ENCODE assay signal across 21 cellular contexts in genomic region chr4:185941476-185941875, GRCh38.
DNase-seq lines count a peak whose midpoint lies in the region; ATAC-seq and TF ChIP-seq lines count a peak whose summit lies in the region.
"Had no signal": no experiment of that assay in that cellular context is flagged by ENCODE, and none has a peak within 500 bp of the region (broad histone marks: within the 10 kb centered on the region; RNA-seq: fewer than 3 reads in every experiment).

No MANE protein-coding gene starts in this region.

- H3K9me3 Mint-ChIP-seq in GM23338 = no peaks in the 10 kb centered on the region

- no peak for TF ChIP-seq POLR2A in erythroblast (IDR thresholded peaks at IDR 0.05; ENCODE audit: low read length)

- H3K36me3 Mint-ChIP-seq in GM23338 (ENCODE audit: low read depth) = no peaks in the 10 kb centered on the region
- H3K36me3 Mint-ChIP-seq: CD14-positive monocyte had no signal

- H3K4me1 Mint-ChIP-seq in GM23338 = peaks cover 5% of the 10 kb centered on the region; the same call in 2 of the 3 replicates
- H3K4me1 Mint-ChIP-seq: B cell, CD14-positive monocyte had no signal

- H4K20me1 ChIP-seq in GM23338 (replicated peaks; ENCODE audit: insufficient read depth) = no peaks in the 10 kb centered on the region

- 0 out of 2 replicates have a peak overlapping the region, but pooled peaks have one; percentile 54 for H2AFZ ChIP-seq in GM23338

- no peak overlapping the region for H3K4me3 ChIP-seq in GM23338
- no peak overlapping the region for H3K4me3 ChIP-seq in fibroblast of mammary gland (ENCODE audit: control insufficient read depth, low read depth, low read length)
- H3K4me3 ChIP-seq: A549, SJSA1 had no signal

- no peaks in the 10 kb centered on the region for H3K79me2 ChIP-seq in GM23338 (replicated peaks; ENCODE audit: insufficient read depth)

- H3K27ac Mint-ChIP-seq in GM23338 = no peak overlapping the region
- H3K27ac Mint-ChIP-seq: B cell, CD14-positive monocyte had no signal

- no peak overlapping the region for H3K27ac ChIP-seq in GM23338 (ENCODE audit: low read depth)
- H3K27ac ChIP-seq: A549, SJSA1 had no signal

- DNase-seq in GM23338 (ENCODE audit: low spot score) (no peak), amniotic epithelial cell (ENCODE audit: low read depth) (peak; percentile 77), fibroblast of mammary gland (ENCODE audit: low read depth) (peak; percentile 33), omental fat pad (ENCODE audit: low spot score) (peak; percentile 55), NCI-H446 treated with DMSO at 0.1 percent for 48 hours (lab: John Stamatoyannopoulos, UW) (no peak), COR-L47 (lab: John Stamatoyannopoulos, UW) (no peak), erythroblast (lab: John Stamatoyannopoulos, UW) (no peak)
- no peak for DNase-seq in activated effector memory CD4-positive, alpha-beta T cell treated with anti-CD3 and anti-CD28 coated beads, Interleukin-2, amount 50 U/mL, for 16 hours
- DNase-seq: DMS79, H7, MM.1S, NCI-H1092 treated with DMSO at 0.1 percent for 48 hours, NCI-H146, NCI-H2029, NCI-H2227 treated with DMSO at 0.1 percent for 48 hours, NCI-H524 treated with DMSO at 0.1 percent for 48 hours, NCI-H82 had no signal

- H3K4me2 ChIP-seq in GM23338 = no peak overlapping the region
- H3K4me2 ChIP-seq: A549 had no signal

- H3K4me1 ChIP-seq in GM23338 (ENCODE audit: insufficient read depth) = no peaks in the 10 kb centered on the region
- H3K4me1 ChIP-seq: A549 had no signal

- no peak overlapping the region for H3K4me3 Mint-ChIP-seq in GM23338
- H3K4me3 Mint-ChIP-seq: B cell, CD14-positive monocyte had no signal

- peaks cover 8% of the 10 kb centered on the region for H3K9me2 ChIP-seq in GM23338 (ENCODE audit: insufficient read depth)

- H3K27me3 Mint-ChIP-seq in GM23338 (ENCODE audit: insufficient read depth, low read depth, poor library complexity) = no peaks in the 10 kb centered on the region

- H3F3A ChIP-seq in GM23338 (replicated peaks; ENCODE audit: low read depth) = no peaks in the 10 kb centered on the region

- no peaks in the 10 kb centered on the region for H3K27me3 ChIP-seq in GM23338 (ENCODE audit: insufficient read depth)
- H3K27me3 ChIP-seq: SJSA1 had no signal

- TF ChIP-seq CTCF in GM23338 (conservative IDR thresholded peaks at IDR 0.05; ENCODE audit: low read depth in 2 of 2) (no peak), fibroblast of mammary gland (conservative IDR thresholded peaks at IDR 0.05; ENCODE audit: control insufficient read depth, insufficient read depth, low read depth, low read length) (no peak), omental fat pad (IDR thresholded peaks at IDR 0.05) (no peak)

- H3K36me3 ChIP-seq in GM23338 (ENCODE audit: insufficient read depth) = no peaks in the 10 kb centered on the region
- H3K36me3 ChIP-seq: SJSA1 had no signal

- no peak for ATAC-seq in GM23338
- ATAC-seq in omental fat pad (ENCODE audit: low FRiP score) = peak; percentile 80
- ATAC-seq: A549 had no signal

TF ChIP-seq in GM23338, 12 proteins besides CTCF, POLR2A, EP300 and RAD21 (continues in another document):
- no peak for TF ChIP-seq ZNF462 (CRISPR knock-in tag; IDR thresholded peaks at IDR 0.05)
- no peak for TF ChIP-seq NANOG (IDR thresholded peaks at IDR 0.05; ENCODE audit: borderline replicate concordance)
- TF ChIP-seq CREB1 (CRISPR knock-in tag; IDR thresholded peaks at IDR 0.05; ENCODE audit: low read depth) = no peak
- TF ChIP-seq ETS1 (IDR thresholded peaks at IDR 0.05) = no peak
- TF ChIP-seq EZH2phosphoT487 (IDR thresholded peaks at IDR 0.05; ENCODE audit: unreplicated experiment) = no peak
- no peak for TF ChIP-seq ZNF114 (CRISPR knock-in tag; IDR thresholded peaks at IDR 0.05)
- TF ChIP-seq JUNB (IDR thresholded peaks at IDR 0.05; ENCODE audit: unreplicated experiment) = no peak
- no peak for TF ChIP-seq ZNF331 (CRISPR knock-in tag; IDR thresholded peaks at IDR 0.05; ENCODE audit: low read depth)
- no peak for TF ChIP-seq POLR2AphosphoS5 (IDR thresholded peaks at IDR 0.05; ENCODE audit: low read depth)

Comparison
In these comparisons a context has a peak if more than half of its experiments do, and no peak if none do; other contexts are left out.
1. DNase-seq: peak in amniotic epithelial cell (single experiment), fibroblast of mammary gland (single experiment) and omental fat pad (single experiment); none in GM23338 (single experiment), activated effector memory CD4-positive, alpha-beta T cell treated with anti-CD3 and anti-CD28 coated beads, Interleukin-2, amount 50 U/mL, for 16 hours (single experiment), NCI-H446 treated with DMSO at 0.1 percent for 48 hours (single experiment), COR-L47 (single experiment) and erythroblast (0 of 2).